In genomic region chr7:72405389-72405788, GRCh38 we compare ENCODE assay signal across 12 cellular contexts. TPM values are rescaled to one million over a fixed set of nuclear protein-coding genes. Genes with fewer than 3 reads are reported as not detected.
DNase-seq lines count a peak whose midpoint lies in the region; FAIRE-seq and TF ChIP-seq lines count a peak whose summit lies in the region.
"Had no signal": no experiment of that assay in that cellular context is flagged by ENCODE, and none has a peak within 500 bp of the region (broad histone marks: within the 10 kb centered on the region; RNA-seq: fewer than 3 reads in every experiment).

No MANE protein-coding gene starts in this region.

- peak overlapping the region; percentile 74 for H3K27ac Mint-ChIP-seq in glutamatergic neuron (ENCODE audit: unreplicated experiment)
- H3K27ac Mint-ChIP-seq: CD4-positive, alpha-beta T cell had no signal

- peaks cover 5% of the 10 kb centered on the region for H3K9me3 Mint-ChIP-seq in glutamatergic neuron (ENCODE audit: unreplicated experiment)

- H3K27me3 Mint-ChIP-seq in glutamatergic neuron (ENCODE audit: unreplicated experiment), result peaks cover 1% of the 10 kb centered on the region

- H3K4me3 Mint-ChIP-seq in glutamatergic neuron (ENCODE audit: unreplicated experiment), result peak overlapping the region; percentile 32
- H3K4me3 Mint-ChIP-seq: CD4-positive, alpha-beta T cell had no signal

- no peak for TF ChIP-seq CTCF in glutamatergic neuron (IDR thresholded peaks at IDR 0.05; ENCODE audit: partially characterized antibody, unreplicated experiment)

- FAIRE-seq in HTR-8/SVneo (lab: Jason Lieb, UNC), result no peak

- peak; percentile 0 to 2 for DNase-seq in stimulated activated CD8-positive, alpha-beta memory T cell treated with anti-CD3 and anti-CD28 coated beads, Interleukin-7, amount 100 ng/mL, for 4 hours (ENCODE audit: low read depth in 2 of 2)
- no peak for DNase-seq in stimulated activated CD8-positive, alpha-beta memory T cell treated with anti-CD3 and anti-CD28 coated beads, Interleukin-4, amount 100 ng/mL, for 48 hours
- DNase-seq in NOMO-1 (lab: John Stamatoyannopoulos, UW; ENCODE audit: unreplicated experiment in 2 of 2), result peak; percentile 75 to 85
- DNase-seq in glutamatergic neuron, result no peak
- DNase-seq in HCEC 1CT, result no peak
- no peak for DNase-seq in SIG-M5 (lab: John Stamatoyannopoulos, UW)
- no peak for DNase-seq in HTR-8/SVneo (ENCODE audit: insufficient read length, low spot score)
- DNase-seq in activated effector memory CD4-positive, alpha-beta T cell treated with anti-CD3 and anti-CD28 coated beads, Interleukin-2, amount 50 U/mL, for 16 hours, result no peak
- DNase-seq: activated naive CD4-positive, alpha-beta T cell treated with Interleukin-2 at 50 U/mL for 16 hours; CD4-positive, alpha-beta T cell; effector CD4-positive, alpha-beta T cell; NCI-H526 treated with DMSO at 0.1 percent for 48 hours had no signal

- peaks cover 18% of the 10 kb centered on the region for H3K4me1 Mint-ChIP-seq in glutamatergic neuron (ENCODE audit: low read depth, unreplicated experiment)

- peaks cover 11% of the 10 kb centered on the region for H3K36me3 Mint-ChIP-seq in glutamatergic neuron (ENCODE audit: unreplicated experiment)

RNA-seq across cellular contexts. Expression of gene CALN1, which starts 6.7 kb away (rescaled TPM):
- total RNA-seq in glutamatergic neuron (ENCODE audit: unreplicated experiment), result 3.5 TPM

Comparison
In these comparisons a context has a peak if more than half of its experiments do, and no peak if none do; other contexts are left out.
1. DNase-seq: peak in stimulated activated CD8-positive, alpha-beta memory T cell treated with anti-CD3 and anti-CD28 coated beads, Interleukin-7, amount 100 ng/mL, for 4 hours (2 of 2) and NOMO-1 (2 of 2); none in stimulated activated CD8-positive, alpha-beta memory T cell treated with anti-CD3 and anti-CD28 coated beads, Interleukin-4, amount 100 ng/mL, for 48 hours (single experiment), glutamatergic neuron (single experiment), HCEC 1CT (single experiment), SIG-M5 (single experiment), HTR-8/SVneo (single experiment) and activated effector memory CD4-positive, alpha-beta T cell treated with anti-CD3 and anti-CD28 coated beads, Interleukin-2, amount 50 U/mL, for 16 hours (single experiment).